In genomic region chr2:45611020-45611737, GRCh38 we compare ENCODE assay signal across 8 cellular contexts. TPM values are rescaled to one million over a fixed set of nuclear protein-coding genes. Genes with fewer than 3 reads are reported as not detected.
DNase-seq lines count a peak whose midpoint lies in the region; ATAC-seq and TF ChIP-seq lines count a peak whose summit lies in the region.

A gene with protein sequence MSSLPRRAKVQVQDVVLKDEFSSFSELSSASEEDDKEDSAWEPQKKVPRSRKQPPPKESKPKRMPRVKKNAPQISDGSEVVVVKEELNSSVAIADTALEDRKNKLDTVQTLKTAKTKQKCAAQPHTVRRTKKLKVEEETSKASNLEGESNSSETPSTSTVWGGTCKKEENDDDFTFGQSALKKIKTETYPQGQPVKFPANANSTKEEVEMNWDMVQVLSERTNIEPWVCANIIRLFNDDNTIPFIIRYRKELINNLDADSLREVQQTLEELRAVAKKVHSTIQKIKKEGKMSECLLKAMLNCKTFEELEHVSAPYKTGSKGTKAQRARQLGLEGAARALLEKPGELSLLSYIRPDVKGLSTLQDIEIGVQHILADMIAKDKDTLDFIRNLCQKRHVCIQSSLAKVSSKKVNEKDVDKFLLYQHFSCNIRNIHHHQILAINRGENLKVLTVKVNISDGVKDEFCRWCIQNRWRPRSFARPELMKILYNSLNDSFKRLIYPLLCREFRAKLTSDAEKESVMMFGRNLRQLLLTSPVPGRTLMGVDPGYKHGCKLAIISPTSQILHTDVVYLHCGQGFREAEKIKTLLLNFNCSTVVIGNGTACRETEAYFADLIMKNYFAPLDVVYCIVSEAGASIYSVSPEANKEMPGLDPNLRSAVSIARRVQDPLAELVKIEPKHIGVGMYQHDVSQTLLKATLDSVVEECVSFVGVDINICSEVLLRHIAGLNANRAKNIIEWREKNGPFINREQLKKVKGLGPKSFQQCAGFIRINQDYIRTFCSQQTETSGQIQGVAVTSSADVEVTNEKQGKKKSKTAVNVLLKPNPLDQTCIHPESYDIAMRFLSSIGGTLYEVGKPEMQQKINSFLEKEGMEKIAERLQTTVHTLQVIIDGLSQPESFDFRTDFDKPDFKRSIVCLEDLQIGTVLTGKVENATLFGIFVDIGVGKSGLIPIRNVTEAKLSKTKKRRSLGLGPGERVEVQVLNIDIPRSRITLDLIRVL (minus strand): TSS chr2:45611267. CDS start chr2:45605441, 5,826 bp downstream.

- intact Hi-C loops in activated CD4-positive, alpha-beta T cell treated with anti-CD3 and anti-CD28 coated beads, Interleukin-2, amount 10 ng/mL, durations not matched to agents 24 days and 14 days (cut with micrococcal nuclease): loop anchor here (2.0 kb wide), 1 partner anchor 40 kb away; the partner anchor contains the start of gene PRKCE
- intact Hi-C loops in left colon (cut with DNase I, micrococcal nuclease): no loop called here

- H3K27ac Mint-ChIP-seq in activated CD4-positive, alpha-beta T cell treated with anti-CD3 and anti-CD28 coated beads, Interleukin-2, amount 10 ng/mL, durations not matched to agents 24 days and 14 days: peak within 1 kb of the TSS; percentile 95

- H3K4me3 ChIP-seq in BJ (ENCODE audit: low read depth, low read length) (peak within 1 kb of the TSS; percentile 55), coronary artery (peak within 1 kb of the TSS; percentile 77)

- peak within 1 kb of the TSS; percentile 77 to 82 for H3K27ac ChIP-seq in coronary artery

- no peaks in the 10 kb centered on the region for H3K36me3 Mint-ChIP-seq in activated CD4-positive, alpha-beta T cell treated with anti-CD3 and anti-CD28 coated beads, Interleukin-2, amount 10 ng/mL, durations not matched to agents 24 days and 14 days (ENCODE audit: low read depth)

- H3K27me3 ChIP-seq in BJ (ENCODE audit: control insufficient read depth, insufficient read depth, low read length): no peaks in the 10 kb centered on the region

- no peak; the same call in 1 of the 2 replicates for TF ChIP-seq CTCF in BJ (IDR thresholded peaks at IDR 0.05; ENCODE audit: insufficient read depth, low read depth, low read length)
- TF ChIP-seq CTCF in coronary artery (IDR thresholded peaks at IDR 0.05): no peak

- DNase-seq in BJ (ENCODE audit: low read depth) (peak; percentile 70), NCI-H526 treated with DMSO at 0.1 percent for 48 hours (lab: John Stamatoyannopoulos, UW) (peak; percentile 82), coronary artery (ENCODE audit: low spot score) (peak; percentile 95), left colon (peak; percentile 96 to 98)
- peak; percentile 97 for DNase-seq in activated CD4-positive, alpha-beta T cell treated with anti-CD3 and anti-CD28 coated beads, Interleukin-2, amount 10 ng/mL, durations not matched to agents 24 days and 14 days
- DNase-seq in stimulated activated CD4-positive, alpha-beta T cell treated with anti-CD3 and anti-CD28 coated beads, Interleukin-1b, Interleukin-23, amount 100 ng/mL, for 48 hours: peak; percentile 93

- no peaks in the 10 kb centered on the region for H3K27me3 Mint-ChIP-seq in activated CD4-positive, alpha-beta T cell treated with anti-CD3 and anti-CD28 coated beads, Interleukin-2, amount 10 ng/mL, durations not matched to agents 24 days and 14 days

- no peaks in the 10 kb centered on the region for H3K9me3 Mint-ChIP-seq in activated CD4-positive, alpha-beta T cell treated with anti-CD3 and anti-CD28 coated beads, Interleukin-2, amount 10 ng/mL, durations not matched to agents 24 days and 14 days

- POLR2A ChIA-PET in BJ (lab: Charles Lee): interaction anchor here (0.6 to 1.0 kb wide), 4 partner anchors 16 to 388 kb away, joined by 3 to 10 read pairs (median 7); no protein-coding TSS in a partner anchor

- CTCF ChIA-PET in BJ (lab: Yijun Ruan, JAX): interaction anchor here (1.4 to 1.7 kb wide), 2 partner anchors 15 to 26 kb away, joined by 3 to 7 read pairs; no protein-coding TSS in a partner anchor

- H3K4me3 Mint-ChIP-seq in activated CD4-positive, alpha-beta T cell treated with anti-CD3 and anti-CD28 coated beads, Interleukin-2, amount 10 ng/mL, durations not matched to agents 24 days and 14 days: peak within 1 kb of the TSS; percentile 97

- ATAC-seq in GM19324 (IDR thresholded peaks at IDR 0.05; ENCODE audit: low FRiP score, unreplicated experiment) (peak; percentile 96), HG03469 (IDR thresholded peaks at IDR 0.05; ENCODE audit: unreplicated experiment) (peak; percentile 80), left colon (peak; percentile 95)

- H3K4me1 Mint-ChIP-seq in activated CD4-positive, alpha-beta T cell treated with anti-CD3 and anti-CD28 coated beads, Interleukin-2, amount 10 ng/mL, durations not matched to agents 24 days and 14 days: peaks cover 16% of the 10 kb centered on the region

- H3K36me3 ChIP-seq in BJ (ENCODE audit: control insufficient read depth, insufficient read depth, low read length): no peaks in the 10 kb centered on the region

RNA-seq across cellular contexts. Expression of the gene that starts here (rescaled TPM):
- polyA plus RNA-seq in BJ (2011; rRNA removed): 2.7 and 6.6 TPM in 2 replicates
- 6.1 and 9.2 TPM in 2 replicates for polyA minus RNA-seq in BJ (2011; rRNA and poly(A)+ RNA removed)
- total RNA-seq in activated CD4-positive, alpha-beta T cell treated with anti-CD3 and anti-CD28 coated beads, Interleukin-2, amount 10 ng/mL, durations not matched to agents 24 days and 14 days: 14.5 and 18.9 TPM in 2 replicates
- total RNA-seq in left colon: 10 to 100 TPM; 14.6 to 16.2 TPM

Comparison
In these comparisons a context has a peak if more than half of its experiments do, and no peak if none do; other contexts are left out.
1. Peak in every context shown above with its lines: DNase-seq, ATAC-seq, H3K4me3 ChIP-seq and H3K27ac ChIP-seq.